8 cellular contexts compared by ENCODE assay signal in genomic region chr6:108581237-108581931, GRCh38. TPM values are rescaled to one million over a fixed set of nuclear protein-coding genes. Genes with fewer than 3 reads are reported as not detected.
DNase-seq lines count a peak whose midpoint lies in the region; ATAC-seq and TF ChIP-seq lines count a peak whose summit lies in the region.

No MANE protein-coding gene starts in this region.

- no peaks in the 10 kb centered on the region for H3K27me3 Mint-ChIP-seq in activated CD8-positive, alpha-beta T cell treated with anti-CD3 and anti-CD28 coated beads, Interleukin-2, amount 10 ng/mL, durations not matched to agents 7 days and 5 days (ENCODE audit: low read depth)

- POLR2A ChIA-PET in activated CD8-positive, alpha-beta T cell treated with anti-CD3 and anti-CD28 coated beads, Interleukin-2, amount 10 ng/mL, durations not matched to agents 7 days and 5 days (lab: Charles Lee) = no interaction called here

- intact Hi-C loops in Right ventricle myocardium inferior (cut with DNase I) (no loop called here), cardiac septum (cut with DNase I) (no loop called here), left ventricle myocardium inferior (cut with micrococcal nuclease) (no loop called here)

- peak overlapping the region; percentile 77 for H3K27ac ChIP-seq in left ventricle myocardium inferior (replicated peaks)
- peak overlapping the region; percentile 87 for H3K27ac ChIP-seq in subcutaneous abdominal adipose tissue (ENCODE audit: low read depth, low read length)

- H3K4me1 ChIP-seq in left ventricle myocardium inferior (peaks cover 98% of the 10 kb centered on the region), subcutaneous abdominal adipose tissue (ENCODE audit: control insufficient read depth in 5 of 5, insufficient read depth in 5 of 5, low read length in 5 of 5) (peaks cover 1 to 81% (median 71%) of the 10 kb centered on the region in 5 donors)

- H3K27ac Mint-ChIP-seq in activated CD8-positive, alpha-beta T cell treated with anti-CD3 and anti-CD28 coated beads, Interleukin-2, amount 10 ng/mL, durations not matched to agents 7 days and 5 days = peak overlapping the region; percentile 2

- ATAC-seq in Right ventricle myocardium inferior = peak; percentile 73
- peak; percentile 56 for ATAC-seq in activated CD8-positive, alpha-beta T cell treated with anti-CD3 and anti-CD28 coated beads, Interleukin-2, amount 10 ng/mL, durations not matched to agents 7 days and 5 days
- ATAC-seq in GM21515 (IDR thresholded peaks at IDR 0.05; ENCODE audit: unreplicated experiment) = no peak

- H3K36me3 ChIP-seq in left ventricle myocardium inferior (no peaks in the 10 kb centered on the region), subcutaneous abdominal adipose tissue (ENCODE audit: control insufficient read depth in 5 of 5, insufficient read depth in 5 of 5, low read length in 5 of 5) (peaks cover 0 to 16% (median 10%) of the 10 kb centered on the region in 5 donors)

- peaks cover 28% of the 10 kb centered on the region for H3K4me1 Mint-ChIP-seq in activated CD8-positive, alpha-beta T cell treated with anti-CD3 and anti-CD28 coated beads, Interleukin-2, amount 10 ng/mL, durations not matched to agents 7 days and 5 days (ENCODE audit: low read depth)

- H3K27me3 ChIP-seq in left ventricle myocardium inferior (ENCODE audit: low read depth) (no peaks in the 10 kb centered on the region), subcutaneous abdominal adipose tissue (ENCODE audit: control insufficient read depth in 5 of 5, insufficient read depth in 4 of 5, low read length in 5 of 5) (no peaks in the 10 kb centered on the region)

- DNase-seq in Right ventricle myocardium inferior (ENCODE audit: missing footprints) (no peak), cardiac septum (ENCODE audit: low spot score) (no peak), left ventricle myocardium inferior (no peak), GM20000 (ENCODE audit: low spot score) (no peak), DMS53 treated with DMSO at 0.1 percent for 48 hours (lab: John Stamatoyannopoulos, UW; ENCODE audit: unreplicated experiment) (no peak)
- no peak for DNase-seq in activated CD8-positive, alpha-beta T cell treated with anti-CD3 and anti-CD28 coated beads, Interleukin-2, amount 10 ng/mL, durations not matched to agents 7 days and 5 days

- H3K9me3 ChIP-seq in left ventricle myocardium inferior (replicated peaks) (no peaks in the 10 kb centered on the region), subcutaneous abdominal adipose tissue (ENCODE audit: control insufficient read depth in 5 of 5, low read length in 5 of 5) (no peaks in the 10 kb centered on the region)

- peak overlapping the region in 2 of 5 donors; percentile 3 to 19 for H3K9ac ChIP-seq in subcutaneous abdominal adipose tissue (ENCODE audit: low read length in 5 of 5)

- no peak overlapping the region for H3K4me3 Mint-ChIP-seq in activated CD8-positive, alpha-beta T cell treated with anti-CD3 and anti-CD28 coated beads, Interleukin-2, amount 10 ng/mL, durations not matched to agents 7 days and 5 days

- peaks cover 19% of the 10 kb centered on the region for H3K36me3 Mint-ChIP-seq in activated CD8-positive, alpha-beta T cell treated with anti-CD3 and anti-CD28 coated beads, Interleukin-2, amount 10 ng/mL, durations not matched to agents 7 days and 5 days (ENCODE audit: low read depth)

- H3K4me3 ChIP-seq in left ventricle myocardium inferior = peak overlapping the region; percentile 37
- peak overlapping the region in 3 of 5 donors; percentile 5 to 36 (median 6) for H3K4me3 ChIP-seq in subcutaneous abdominal adipose tissue (ENCODE audit: low read depth in 1 of 5, low read length in 5 of 5)

- no peak for TF ChIP-seq CTCF in left ventricle myocardium inferior (IDR thresholded peaks at IDR 0.05; ENCODE audit: borderline replicate concordance)
- TF ChIP-seq CTCF in GM20000 (IDR thresholded peaks at IDR 0.05; ENCODE audit: extremely low read depth, missing control alignments) = no peak

- no peaks in the 10 kb centered on the region for H3K9me3 Mint-ChIP-seq in activated CD8-positive, alpha-beta T cell treated with anti-CD3 and anti-CD28 coated beads, Interleukin-2, amount 10 ng/mL, durations not matched to agents 7 days and 5 days (ENCODE audit: insufficient read depth)

- CTCF ChIA-PET in activated CD8-positive, alpha-beta T cell treated with anti-CD3 and anti-CD28 coated beads, Interleukin-2, amount 10 ng/mL, durations not matched to agents 7 days and 5 days (lab: Charles Lee) = no interaction called here

RNA-seq across cellular contexts. Expression of gene FOXO3, which starts 20.7 kb away (rescaled TPM):
- total RNA-seq in Right ventricle myocardium inferior = 32.3 TPM
- 32.1 TPM for total RNA-seq in cardiac septum
- 10 to 100 TPM; 12.2 to 12.3 TPM for total RNA-seq in activated CD8-positive, alpha-beta T cell treated with anti-CD3 and anti-CD28 coated beads, Interleukin-2, amount 10 ng/mL, durations not matched to agents 7 days and 5 days
- 34.8 TPM for total RNA-seq in left ventricle myocardium inferior
